In the genomic region with DNA sequence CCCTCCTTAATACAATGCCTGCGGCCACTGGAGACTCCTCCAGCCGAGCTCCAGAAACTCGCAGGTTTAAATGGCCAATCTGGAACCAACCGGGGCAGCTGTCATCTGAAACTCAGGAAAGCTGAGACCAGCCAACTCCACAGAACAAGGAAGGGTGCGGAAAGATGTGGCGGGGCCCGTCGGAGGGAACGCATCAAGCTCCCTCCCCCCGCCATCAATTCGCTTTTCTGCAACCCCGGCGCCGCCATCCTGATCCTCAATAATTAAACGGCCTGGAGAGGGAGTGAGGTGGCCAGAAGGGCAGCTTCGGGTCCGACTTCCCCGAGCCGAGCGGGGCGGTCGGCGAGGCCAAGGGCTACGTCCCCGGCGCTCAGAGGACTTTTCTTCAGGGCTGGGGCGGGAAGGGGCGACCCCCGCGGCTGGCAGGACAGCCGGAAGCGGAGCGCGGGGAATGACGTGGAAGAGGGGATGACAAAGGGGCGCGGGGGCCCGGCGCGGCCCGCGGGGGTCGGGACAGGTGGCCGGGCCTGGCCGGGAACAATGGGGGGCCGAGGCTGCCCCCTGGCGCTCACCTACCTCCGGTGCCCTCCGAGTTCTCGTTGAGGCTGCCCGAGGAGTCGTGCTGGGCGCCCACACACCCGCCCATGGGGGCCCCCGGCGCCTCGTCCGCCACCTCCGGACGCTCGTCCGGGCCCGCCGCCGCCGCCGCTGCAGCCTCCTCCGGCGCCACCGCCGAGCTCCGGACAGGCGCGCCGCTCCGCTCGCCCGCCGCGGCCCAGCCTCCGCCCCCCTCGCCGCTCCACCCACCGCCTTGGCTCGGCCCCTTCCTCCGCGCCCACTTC, we compare ENCODE assay signal across 8 cellular contexts. TPM values are rescaled to one million over a fixed set of nuclear protein-coding genes. Genes with fewer than 3 reads are reported as not detected.
DNase-seq lines count a peak whose midpoint lies in the region; ATAC-seq and TF ChIP-seq lines count a peak whose summit lies in the region.

A gene with protein sequence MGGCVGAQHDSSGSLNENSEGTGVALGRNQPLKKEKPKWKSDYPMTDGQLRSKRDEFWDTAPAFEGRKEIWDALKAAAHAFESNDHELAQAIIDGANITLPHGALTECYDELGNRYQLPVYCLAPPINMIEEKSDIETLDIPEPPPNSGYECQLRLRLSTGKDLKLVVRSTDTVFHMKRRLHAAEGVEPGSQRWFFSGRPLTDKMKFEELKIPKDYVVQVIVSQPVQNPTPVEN (minus strand): TSS at position 745 of the 842 bp plus-strand sequence. CDS start 99 bp downstream, at position 646.

- H3K9me3 ChIP-seq in lung (ENCODE audit: control insufficient read depth in 2 of 2, insufficient read depth in 1 of 2, low read length in 1 of 2) = no peaks in the 10 kb centered on the region

- no peaks in the 10 kb centered on the region for H3K27me3 ChIP-seq in lung (ENCODE audit: control insufficient read depth, insufficient read depth)

- ATAC-seq in GM18858 (IDR thresholded peaks at IDR 0.05; ENCODE audit: unreplicated experiment) = peak; percentile 82
- ATAC-seq in HG03095 (IDR thresholded peaks at IDR 0.05; ENCODE audit: unreplicated experiment) = peak; percentile 87
- peak; percentile 84 for ATAC-seq in lung (ENCODE audit: insufficient read depth, low FRiP score)

- in situ Hi-C loops in ACHN (cut with HindIII; ENCODE audit: low pct_ligation_motif_present, low pct_unique_long_range_greater_than_20kb, low sequenced_read_pairs) = no loop called here

- H3K4me3 ChIP-seq in lung = peak within 1 kb of the TSS; percentile 85

- peaks cover 0 to 4% of the 10 kb centered on the region in 2 donors for H3K4me1 ChIP-seq in lung (ENCODE audit: control insufficient read depth in 2 of 2, insufficient read depth in 2 of 2, low read length in 2 of 2)

- WGBS in lung, 2 donors = 0 to 1% methylated on average over 50 to 87 of the region's 87 CpGs

- DNase-seq in ACHN (peak; percentile 71), NCI-H460 (ENCODE audit: extremely low read depth, low read depth) (peak; percentile 69), lung (ENCODE audit: low spot score) (peak; percentile 83)
- peak; percentile 77 to 83 for DNase-seq in activated CD4-positive, alpha-beta T cell treated with anti-CD3 and anti-CD28 coated beads, Interleukin-2, amount 50 U/mL, for 48 hours
- DNase-seq in effector CD4-positive, alpha-beta T cell = peak; percentile 51
- DNase-seq in stimulated activated CD4-positive, alpha-beta T cell treated with anti-CD3 and anti-CD28 coated beads, TNF-alpha, amount 100 ng/mL, for 4 hours (ENCODE audit: low read depth in 3 of 3) = peak; percentile 49 to 70 (median 57)

- no peak for TF ChIP-seq CTCF in lung (IDR thresholded peaks at IDR 0.05; ENCODE audit: control extremely low read depth, extremely low read depth)

- peak within 1 kb of the TSS; percentile 88 to 98 for H3K27ac ChIP-seq in lung (ENCODE audit: low read depth in 1 of 2, low read length in 1 of 2)

- H3K36me3 ChIP-seq in lung (ENCODE audit: control insufficient read depth in 2 of 2, insufficient read depth in 2 of 2, low read length in 2 of 2) = no peaks in the 10 kb centered on the region

RNA-seq across cellular contexts. Expression of the gene that starts here (rescaled TPM):
- 13.9 and 17.4 TPM in 2 replicates for total RNA-seq in NCI-H460 (2014; rRNA removed; shearing (Covaris generic))
- 4.9 and 12.1 TPM in 2 replicates for polyA plus RNA-seq in NCI-H460 (2014; cell fraction: nucleus; rRNA removed)
- total RNA-seq in lung = 10 to 100 TPM; 11.7 to 53.5 TPM
- 10 to 100 TPM in 1 of 2 donors, 1 to 10 TPM in 1; 8.1 to 10.9 TPM for polyA plus RNA-seq in lung

Comparison
In these comparisons a context has a peak if more than half of its experiments do, and no peak if none do; other contexts are left out.
1. Peak in every context shown above with its lines: DNase-seq, ATAC-seq, H3K4me3 ChIP-seq and H3K27ac ChIP-seq.